Comparison of ENCODE assay signal across 10 cellular contexts in the genomic region with DNA sequence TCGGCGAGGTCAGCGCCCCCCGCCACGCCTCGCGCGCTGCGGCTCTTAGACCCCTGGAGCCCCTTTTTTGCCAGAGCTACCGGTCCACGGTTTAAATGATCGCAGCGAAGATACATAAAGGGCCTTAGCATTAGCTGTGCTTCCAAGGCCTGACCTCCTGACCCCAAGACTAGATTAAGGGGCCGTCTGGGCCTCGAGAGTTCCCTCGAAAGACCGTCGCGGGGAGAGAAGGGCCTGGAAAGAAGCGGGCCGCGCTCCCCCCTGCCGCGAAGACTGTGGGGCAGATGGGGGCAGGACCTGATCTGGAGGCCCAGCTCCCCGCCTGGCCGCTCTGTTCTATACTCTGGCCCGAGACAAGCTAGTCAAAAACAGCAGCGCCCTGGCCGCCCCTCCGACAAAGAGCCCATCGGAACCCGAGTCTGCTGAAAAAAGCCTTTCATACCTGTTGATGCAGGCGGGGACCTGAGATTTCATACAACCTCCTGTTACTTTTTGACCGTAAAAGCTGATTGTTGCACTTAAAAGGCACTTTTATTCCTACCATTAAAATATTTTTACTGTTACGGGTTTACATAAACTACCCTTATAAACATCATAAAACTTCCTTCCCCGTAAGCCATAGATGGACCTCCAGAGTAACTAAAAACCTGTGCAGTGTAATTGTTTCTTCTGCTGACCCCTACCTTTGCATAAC.
A peak's percentile ranks its signal among the peaks of the same experiment; 100 is the strongest.
DNase-seq lines count a peak whose midpoint lies in the region; ATAC-seq lines count a peak whose summit lies in the region.
"Had no signal": no experiment of that assay in that cellular context is flagged by ENCODE, and none has a peak within 500 bp of the region (broad histone marks: within the 10 kb centered on the region; RNA-seq: fewer than 3 reads in every experiment).

No MANE protein-coding gene starts in this region.

- H3K27ac ChIP-seq in HUES48 (ENCODE audit: low read depth, low read length), result peak overlapping the region; percentile 50

- H3K4me1 Mint-ChIP-seq in activated T-helper 17 cell treated with anti-CD3 and anti-CD28 coated beads, Interleukin-2, amount 50 U/mL, for 72 hours, result peaks cover 26% of the 10 kb centered on the region
- peaks cover 23 to 42% of the 10 kb centered on the region in 2 donors for H3K4me1 Mint-ChIP-seq in immature natural killer cell
- peaks cover 54% of the 10 kb centered on the region for H3K4me1 Mint-ChIP-seq in stimulated activated memory B cell treated with anti-CD40 and anti-IgM and Interleukin-4, amounts not matched to agents 10 μg/mL and 1 μg/mL and 100 μg/mL, for 72 hours

- H3K36me3 Mint-ChIP-seq in activated T-helper 17 cell treated with anti-CD3 and anti-CD28 coated beads, Interleukin-2, amount 50 U/mL, for 72 hours (ENCODE audit: low read depth), result peaks cover 33% of the 10 kb centered on the region
- no peaks in the 10 kb centered on the region for H3K36me3 Mint-ChIP-seq in immature natural killer cell
- H3K36me3 Mint-ChIP-seq in stimulated activated memory B cell treated with anti-CD40 and anti-IgM and Interleukin-4, amounts not matched to agents 10 μg/mL and 1 μg/mL and 100 μg/mL, for 72 hours, result no peaks in the 10 kb centered on the region

- ATAC-seq in activated T-helper 17 cell treated with anti-CD3 and anti-CD28 coated beads, Interleukin-2, amount 50 U/mL, for 72 hours (replicated peaks), result no peak
- ATAC-seq in stimulated activated memory B cell treated with anti-CD40 and anti-IgM and Interleukin-4, amounts not matched to agents 10 μg/mL and 1 μg/mL and 100 μg/mL, for 72 hours, result no peak
- ATAC-seq in HG02970 (IDR thresholded peaks at IDR 0.05; ENCODE audit: low FRiP score, unreplicated experiment) (no peak), GM18511 (IDR thresholded peaks at IDR 0.05; ENCODE audit: unreplicated experiment) (no peak)

- H3K4me1 ChIP-seq in HUES48 (ENCODE audit: control insufficient read depth, insufficient read depth, low read length), result peaks cover 21% of the 10 kb centered on the region

- peaks cover 83% of the 10 kb centered on the region for H3K27me3 ChIP-seq in HUES48 (ENCODE audit: control insufficient read depth, insufficient read depth, low read length)
- H3K27me3 ChIP-seq: esophagus squamous epithelium had no signal

- H3K9me3 Mint-ChIP-seq in activated T-helper 17 cell treated with anti-CD3 and anti-CD28 coated beads, Interleukin-2, amount 50 U/mL, for 72 hours, result no peaks in the 10 kb centered on the region
- H3K9me3 Mint-ChIP-seq in immature natural killer cell, result no peaks in the 10 kb centered on the region
- no peaks in the 10 kb centered on the region for H3K9me3 Mint-ChIP-seq in stimulated activated memory B cell treated with anti-CD40 and anti-IgM and Interleukin-4, amounts not matched to agents 10 μg/mL and 1 μg/mL and 100 μg/mL, for 72 hours

- H3K27me3 Mint-ChIP-seq in activated T-helper 17 cell treated with anti-CD3 and anti-CD28 coated beads, Interleukin-2, amount 50 U/mL, for 72 hours, result no peaks in the 10 kb centered on the region
- peaks cover 3 to 9% (median 8%) of the 10 kb centered on the region in 3 donors for H3K27me3 Mint-ChIP-seq in immature natural killer cell (ENCODE audit: low read depth in 3 of 3)
- no peaks in the 10 kb centered on the region for H3K27me3 Mint-ChIP-seq in stimulated activated memory B cell treated with anti-CD40 and anti-IgM and Interleukin-4, amounts not matched to agents 10 μg/mL and 1 μg/mL and 100 μg/mL, for 72 hours

- H3K27ac Mint-ChIP-seq in activated T-helper 17 cell treated with anti-CD3 and anti-CD28 coated beads, Interleukin-2, amount 50 U/mL, for 72 hours, result no peak overlapping the region
- H3K27ac Mint-ChIP-seq in immature natural killer cell, result no peak overlapping the region
- H3K27ac Mint-ChIP-seq in stimulated activated memory B cell treated with anti-CD40 and anti-IgM and Interleukin-4, amounts not matched to agents 10 μg/mL and 1 μg/mL and 100 μg/mL, for 72 hours, result no peak overlapping the region

- H3K4me3 Mint-ChIP-seq in activated T-helper 17 cell treated with anti-CD3 and anti-CD28 coated beads, Interleukin-2, amount 50 U/mL, for 72 hours, result peak overlapping the region; percentile 43
- H3K4me3 Mint-ChIP-seq in immature natural killer cell, result peak overlapping the region; percentile 38 to 65 (median 65)
- H3K4me3 Mint-ChIP-seq in stimulated activated memory B cell treated with anti-CD40 and anti-IgM and Interleukin-4, amounts not matched to agents 10 μg/mL and 1 μg/mL and 100 μg/mL, for 72 hours, result peak overlapping the region; percentile 36

- H3K9ac ChIP-seq in HUES48 (ENCODE audit: low read depth, low read length), result no peak overlapping the region

- H3K36me3 ChIP-seq in HUES48 (ENCODE audit: control insufficient read depth, insufficient read depth, low read length), result no peaks in the 10 kb centered on the region

- peak overlapping the region; percentile 63 for H3K4me3 ChIP-seq in HUES48 (ENCODE audit: low read depth, low read length)
- H3K4me3 ChIP-seq: mucosa of descending colon had no signal

- no peaks in the 10 kb centered on the region for H3K9me3 ChIP-seq in HUES48 (ENCODE audit: control insufficient read depth, insufficient read depth, low read length)
- H3K9me3 ChIP-seq: esophagus squamous epithelium, mucosa of descending colon had no signal

- DNase-seq in immature natural killer cell, result no peak
- no peak for DNase-seq in NCI-H1694 treated with DMSO at 0.1 percent for 48 hours (lab: John Stamatoyannopoulos, UW)
- DNase-seq: esophagus squamous epithelium, SIG-M5 had no signal
